11 cellular contexts compared by ENCODE assay signal in the genomic region with DNA sequence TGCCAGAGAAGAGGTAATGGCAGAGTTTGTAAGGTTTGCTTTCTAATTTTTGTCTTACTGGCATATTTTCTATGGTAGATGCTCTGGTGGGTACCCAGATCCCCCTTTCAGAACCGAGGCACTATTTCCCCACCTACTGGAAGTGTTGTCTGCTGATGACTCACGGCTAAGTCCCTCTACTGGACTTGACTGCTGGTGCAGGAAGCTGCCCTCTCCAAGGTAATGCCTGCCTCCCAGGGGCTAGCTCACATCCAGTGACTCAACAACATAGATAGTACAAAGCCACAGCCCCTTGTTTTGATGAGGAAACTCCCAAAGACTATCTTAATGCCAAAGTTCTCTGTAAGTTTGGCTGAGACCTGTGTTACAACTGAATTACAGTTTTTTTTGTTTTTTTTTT.
DNase-seq lines count a peak whose midpoint lies in the region; ATAC-seq and TF ChIP-seq lines count a peak whose summit lies in the region.
"Had no signal": no experiment of that assay in that cellular context is flagged by ENCODE, and none has a peak within 500 bp of the region (broad histone marks: within the 10 kb centered on the region; RNA-seq: fewer than 3 reads in every experiment).

No MANE protein-coding gene starts in this region.

- DNase-seq in AG08396 (ENCODE audit: low spot score) = peak; percentile 5
- DNase-seq in HPDE6-E6E7 (ENCODE audit: extremely low spot score) = peak; percentile 85
- peak; percentile 27 for DNase-seq in WTC11 (ENCODE audit: low spot score)
- DNase-seq in iris pigment epithelial cell (ENCODE audit: low read depth) = peak; percentile 47
- no peak for DNase-seq in natural killer cell treated with Interleukin-12 subunit alpha and Interleukin-12 subunit beta and Interleukin-15 and Interleukin-18, amount 100 ng/mL, for 72 hours (ENCODE audit: low spot score)
- DNase-seq in SK-N-DZ (ENCODE audit: low spot score) = no peak
- DNase-seq in stimulated activated naive B cell treated with anti-CD40 and anti-IgM and Interleukin-4, amounts not matched to agents 10 μg/mL and 1 μg/mL and 100 μg/mL, for 72 hours = no peak
- DNase-seq: activated CD4-positive, alpha-beta T cell treated with anti-CD3 and anti-CD28 coated beads, Interleukin-2, amount 50 U/mL, for 48 hours; NCI-H2029 treated with DMSO at 0.1 percent for 48 hours; Right ventricle myocardium superior had no signal

- TF ChIP-seq CTCF in WTC11 (IDR thresholded peaks at IDR 0.05) = no peak

- ATAC-seq in WTC11 = peak; percentile 97
- ATAC-seq in natural killer cell treated with Interleukin-12 subunit alpha and Interleukin-12 subunit beta and Interleukin-15 and Interleukin-18, amount 100 ng/mL, for 72 hours = no peak
- ATAC-seq in stimulated activated naive B cell treated with anti-CD40 and anti-IgM and Interleukin-4, amounts not matched to agents 10 μg/mL and 1 μg/mL and 100 μg/mL, for 72 hours (replicated peaks) = no peak
- ATAC-seq in GM21367 (IDR thresholded peaks at IDR 0.05; ENCODE audit: unreplicated experiment) = no peak

- peaks cover 8% of the 10 kb centered on the region for H3K4me1 Mint-ChIP-seq in WTC11
- H3K4me1 Mint-ChIP-seq in natural killer cell treated with Interleukin-12 subunit alpha and Interleukin-12 subunit beta and Interleukin-15 and Interleukin-18, amount 100 ng/mL, for 72 hours (ENCODE audit: low read depth in 2 of 2) = no peaks in the 10 kb centered on the region
- no peaks in the 10 kb centered on the region for H3K4me1 Mint-ChIP-seq in stimulated activated naive B cell treated with anti-CD40 and anti-IgM and Interleukin-4, amounts not matched to agents 10 μg/mL and 1 μg/mL and 100 μg/mL, for 72 hours

- no peaks in the 10 kb centered on the region for H3K9me3 Mint-ChIP-seq in WTC11
- peaks cover 14% of the 10 kb centered on the region for H3K9me3 Mint-ChIP-seq in natural killer cell treated with Interleukin-12 subunit alpha and Interleukin-12 subunit beta and Interleukin-15 and Interleukin-18, amount 100 ng/mL, for 72 hours
- no peaks in the 10 kb centered on the region for H3K9me3 Mint-ChIP-seq in stimulated activated naive B cell treated with anti-CD40 and anti-IgM and Interleukin-4, amounts not matched to agents 10 μg/mL and 1 μg/mL and 100 μg/mL, for 72 hours

- H3K27ac Mint-ChIP-seq in WTC11 = no peak overlapping the region
- H3K27ac Mint-ChIP-seq in natural killer cell treated with Interleukin-12 subunit alpha and Interleukin-12 subunit beta and Interleukin-15 and Interleukin-18, amount 100 ng/mL, for 72 hours = no peak overlapping the region
- no peak overlapping the region for H3K27ac Mint-ChIP-seq in stimulated activated naive B cell treated with anti-CD40 and anti-IgM and Interleukin-4, amounts not matched to agents 10 μg/mL and 1 μg/mL and 100 μg/mL, for 72 hours

- H3K4me3 Mint-ChIP-seq in WTC11 = no peak overlapping the region
- H3K4me3 Mint-ChIP-seq in natural killer cell treated with Interleukin-12 subunit alpha and Interleukin-12 subunit beta and Interleukin-15 and Interleukin-18, amount 100 ng/mL, for 72 hours = no peak overlapping the region
- no peak overlapping the region for H3K4me3 Mint-ChIP-seq in stimulated activated naive B cell treated with anti-CD40 and anti-IgM and Interleukin-4, amounts not matched to agents 10 μg/mL and 1 μg/mL and 100 μg/mL, for 72 hours

- POLR2A ChIA-PET in WTC11 (lab: Charles Lee) = no interaction called here

- CTCF ChIA-PET in WTC11 (lab: Charles Lee) = interaction anchor here (0.5 to 2.4 kb wide), 6 partner anchors 10 to 288 kb away, joined by 3 to 25 read pairs (median 3); partner anchors contain the start of gene FLRT3

- H3K36me3 Mint-ChIP-seq in WTC11 = no peaks in the 10 kb centered on the region
- no peaks in the 10 kb centered on the region for H3K36me3 Mint-ChIP-seq in natural killer cell treated with Interleukin-12 subunit alpha and Interleukin-12 subunit beta and Interleukin-15 and Interleukin-18, amount 100 ng/mL, for 72 hours
- no peaks in the 10 kb centered on the region for H3K36me3 Mint-ChIP-seq in stimulated activated naive B cell treated with anti-CD40 and anti-IgM and Interleukin-4, amounts not matched to agents 10 μg/mL and 1 μg/mL and 100 μg/mL, for 72 hours

- no peaks in the 10 kb centered on the region; the same call in 1 of the 2 replicates for H3K27me3 Mint-ChIP-seq in WTC11 (ENCODE audit: low read depth)
- no peaks in the 10 kb centered on the region for H3K27me3 Mint-ChIP-seq in natural killer cell treated with Interleukin-12 subunit alpha and Interleukin-12 subunit beta and Interleukin-15 and Interleukin-18, amount 100 ng/mL, for 72 hours
- no peaks in the 10 kb centered on the region for H3K27me3 Mint-ChIP-seq in stimulated activated naive B cell treated with anti-CD40 and anti-IgM and Interleukin-4, amounts not matched to agents 10 μg/mL and 1 μg/mL and 100 μg/mL, for 72 hours

TF ChIP-seq in WTC11, 78 proteins besides CTCF, POLR2A, EP300 and RAD21 (continues in another document):
- TF ChIP-seq USF2 (CRISPR knock-in tag; IDR thresholded peaks at IDR 0.05) (no peak), KAT7 (CRISPR knock-in tag; IDR thresholded peaks at IDR 0.05; ENCODE audit: borderline replicate concordance) (no peak), ELF4 (CRISPR knock-in tag; IDR thresholded peaks at IDR 0.05; ENCODE audit: low read depth) (no peak), ZNF281 (CRISPR knock-in tag; IDR thresholded peaks at IDR 0.05) (no peak), STAT6 (CRISPR knock-in tag; conservative IDR thresholded peaks at IDR 0.05; ENCODE audit: low read depth) (no peak), FOXK1 (CRISPR knock-in tag; IDR thresholded peaks at IDR 0.05) (no peak)
- TF ChIP-seq, protein P1, sequence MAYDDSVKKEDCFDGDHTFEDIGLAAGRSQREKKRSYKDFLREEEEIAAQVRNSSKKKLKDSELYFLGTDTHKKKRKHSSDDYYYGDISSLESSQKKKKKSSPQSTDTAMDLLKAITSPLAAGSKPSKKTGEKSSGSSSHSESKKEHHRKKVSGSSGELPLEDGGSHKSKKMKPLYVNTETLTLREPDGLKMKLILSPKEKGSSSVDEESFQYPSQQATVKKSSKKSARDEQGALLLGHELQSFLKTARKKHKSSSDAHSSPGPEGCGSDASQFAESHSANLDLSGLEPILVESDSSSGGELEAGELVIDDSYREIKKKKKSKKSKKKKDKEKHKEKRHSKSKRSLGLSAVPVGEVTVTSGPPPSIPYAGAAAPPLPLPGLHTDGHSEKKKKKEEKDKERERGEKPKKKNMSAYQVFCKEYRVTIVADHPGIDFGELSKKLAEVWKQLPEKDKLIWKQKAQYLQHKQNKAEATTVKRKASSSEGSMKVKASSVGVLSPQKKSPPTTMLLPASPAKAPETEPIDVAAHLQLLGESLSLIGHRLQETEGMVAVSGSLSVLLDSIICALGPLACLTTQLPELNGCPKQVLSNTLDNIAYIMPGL (CRISPR knock-in tag; IDR thresholded peaks at IDR 0.05) = no peak

Comparison
In these comparisons a context has a peak if more than half of its experiments do, and no peak if none do; other contexts are left out.
1. DNase-seq: peak in AG08396 (single experiment), HPDE6-E6E7 (single experiment), WTC11 (single experiment) and iris pigment epithelial cell (single experiment); none in natural killer cell treated with Interleukin-12 subunit alpha and Interleukin-12 subunit beta and Interleukin-15 and Interleukin-18, amount 100 ng/mL, for 72 hours (single experiment), SK-N-DZ (single experiment) and stimulated activated naive B cell treated with anti-CD40 and anti-IgM and Interleukin-4, amounts not matched to agents 10 μg/mL and 1 μg/mL and 100 μg/mL, for 72 hours (single experiment).